Comparison of ENCODE assay signal across 16 cellular contexts in the genomic region with DNA sequence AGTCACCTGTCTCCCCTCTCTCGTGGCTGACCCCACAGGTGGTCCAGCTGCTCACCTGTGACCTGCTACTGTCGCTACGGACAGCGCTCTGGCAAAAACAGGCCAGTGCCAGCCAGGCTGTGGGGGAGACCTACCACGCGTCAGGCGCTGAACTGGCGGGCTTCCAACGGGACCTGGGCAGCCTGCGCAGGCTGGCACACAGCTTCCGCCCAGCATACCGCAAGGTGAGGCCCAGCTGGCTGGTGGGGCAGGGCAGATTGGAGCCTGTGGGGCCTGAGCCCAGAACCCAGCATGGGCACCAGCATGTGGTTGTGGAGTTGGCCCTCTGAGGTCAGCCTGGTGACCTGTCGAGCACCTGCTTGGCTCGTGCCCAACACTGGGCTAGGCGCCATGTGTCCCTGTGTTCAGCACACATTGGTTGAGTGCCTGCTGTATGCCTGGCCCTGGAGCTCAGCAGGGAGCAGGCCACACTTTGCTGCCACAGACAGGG. TPM values are rescaled to one million over a fixed set of nuclear protein-coding genes. Genes with fewer than 3 reads are reported as not detected.
DNase-seq lines count a peak whose midpoint lies in the region; ATAC-seq, FAIRE-seq and TF ChIP-seq lines count a peak whose summit lies in the region.
"Had no signal": no experiment of that assay in that cellular context is flagged by ENCODE, and none has a peak within 500 bp of the region (broad histone marks: within the 10 kb centered on the region; RNA-seq: fewer than 3 reads in every experiment).

No MANE protein-coding gene starts in this region.

- no peak for TF ChIP-seq RAD21 in K562 (CRISPR knock-in tag; conservative IDR thresholded peaks at IDR 0.05 in 1 of 2, IDR thresholded peaks at IDR 0.05 in 1 of 2)

- 97% methylated on average over 6 of the region's 15 CpGs for WGBS in K562 (ENCODE audit: insufficient coverage, low coverage, missing lambda C conversion rate)
- WGBS in thyroid gland, 2 donors = 92 to 93% methylated on average over 4 to 8 of the region's 15 CpGs

- no peak for TF ChIP-seq CTCF in K562 (IDR thresholded peaks at IDR 0.05 in 2 of 3, conservative IDR thresholded peaks at IDR 0.05 in 1 of 3; ENCODE audit: insufficient read depth in 2 of 3, low read depth in 1 of 3, low read length in 3 of 3)
- no peak for TF ChIP-seq CTCF in thyroid gland (IDR thresholded peaks at IDR 0.05)

- H2AFZ ChIP-seq in K562 (ENCODE audit: low read depth, low read length) = no peak overlapping the region

- H3K4me1 ChIP-seq in K562 (replicated peaks in 1 of 2; ENCODE audit: control insufficient read depth in 2 of 2, insufficient read depth in 2 of 2, low read length in 2 of 2) = peaks cover 0 to 10% of the 10 kb centered on the region in 2 experiments; a peak in 3 of 5 replicates
- H3K4me1 ChIP-seq in thyroid gland = no peaks in the 10 kb centered on the region

- no peak for FAIRE-seq in K562 (lab: Jason Lieb, UNC)
- FAIRE-seq: frontal cortex had no signal

- H3K9me3 ChIP-seq in K562 (replicated peaks; ENCODE audit: control insufficient read depth, insufficient read depth, low read depth, low read length) (no peaks in the 10 kb centered on the region), thyroid gland (no peaks in the 10 kb centered on the region)
- H3K9me3 ChIP-seq: ovary, spleen had no signal

- TF ChIP-seq EP300 in K562 (IDR thresholded peaks at IDR 0.05; ENCODE audit: low read length) = no peak

- DNase-seq in DMS79 treated with DMSO at 0.1 percent for 48 hours (lab: John Stamatoyannopoulos, UW) = peak; percentile 30
- no peak for DNase-seq in DMS79 (lab: John Stamatoyannopoulos, UW)
- no peak for DNase-seq in K562 (ENCODE audit: extremely low read depth in 1 of 4, low spot score in 3 of 4)
- DNase-seq in left lobe of liver (ENCODE audit: low spot score) = peak; percentile 99
- peak; percentile 15 to 27 for DNase-seq in thyroid gland
- no peak for DNase-seq in activated CD4-positive, alpha-beta T cell treated with anti-CD3 and anti-CD28 coated beads, Interleukin-2, amount 50 U/mL, for 4 hours
- no peak for DNase-seq in NCI-H510A treated with DMSO at 0.1 percent for 48 hours (lab: John Stamatoyannopoulos, UW)
- DNase-seq: activated CD8-positive, alpha-beta memory T cell treated with anti-CD3 and anti-CD28 coated beads, Interleukin-2, amount 50 U/mL, for 48 hours; activated naive CD8-positive, alpha-beta T cell treated with anti-CD3 and anti-CD28 coated beads for 36 hours; CD4-positive, CD25-positive, alpha-beta regulatory T cell; spleen had no signal

- TF ChIP-seq POLR2A in K562 (conservative IDR thresholded peaks at IDR 0.05) = 0 out of 2 replicates have a peak, but pooled peaks have one; percentile 26
- no peak for TF ChIP-seq POLR2A in thyroid gland (IDR thresholded peaks at IDR 0.05)
- no peak for TF ChIP-seq POLR2A in GM18505 (IDR thresholded peaks at IDR 0.05; ENCODE audit: borderline replicate concordance, extremely low read depth, insufficient read depth, insufficient read length)

- POLR2A ChIA-PET in K562 (lab: Yijun Ruan, JAX) = interaction anchor here (0.6 to 1.1 kb wide), 3 partner anchors 12 to 531 kb away, joined by 3 to 4 read pairs (median 4); a partner anchor contains a TSS

- H3K9me1 ChIP-seq in K562 (ENCODE audit: control insufficient read depth, insufficient read depth, low read length) = peaks cover 2% of the 10 kb centered on the region

- CTCF ChIA-PET in K562 (lab: Yijun Ruan, JAX; ENCODE audit: low intra/inter-chr PET ratio) = no interaction called here

- no TSS peak for BruUV-seq in K562 (replicated peaks; lab: Mats Ljungman, UMichigan)

- H3K27me3 ChIP-seq in K562 (ENCODE audit: control insufficient read depth in 2 of 2, insufficient read depth in 2 of 2, low read length in 2 of 2) (no peaks in the 10 kb centered on the region), thyroid gland (no peaks in the 10 kb centered on the region)
- H3K27me3 ChIP-seq: ovary, spleen had no signal

- intact Hi-C loops in K562 (cut with micrococcal nuclease) (no loop called here), thyroid gland (cut with DNase I) (no loop called here)

- H3K36me3 ChIP-seq in K562 (ENCODE audit: control insufficient read depth, insufficient read depth, low read length) = peaks cover 83% of the 10 kb centered on the region
- H3K36me3 ChIP-seq in thyroid gland = peaks cover 41 to 45% of the 10 kb centered on the region in 2 donors
- H3K36me3 ChIP-seq: ovary had no signal

- H3K9ac ChIP-seq in K562 (ENCODE audit: insufficient read depth in 1 of 2, low read depth in 2 of 2, low read length in 2 of 2) = peak overlapping the region in 1 of 2 experiments; percentile 74; a peak in 1 of 4 replicates

- no peak overlapping the region for H3K4me2 ChIP-seq in K562 (ENCODE audit: insufficient read depth, low read length)

- no peak for ATAC-seq in K562
- ATAC-seq in left lobe of liver = peak; percentile 94
- no peak for ATAC-seq in GM18505 (IDR thresholded peaks at IDR 0.05; ENCODE audit: unreplicated experiment)

- H4K20me1 ChIP-seq in K562 (replicated peaks; ENCODE audit: control insufficient read depth, insufficient read depth, low read length) = 0 out of 2 replicates have a peak, but pooled peaks cover 5% of the 10 kb centered on the region

- H3K79me2 ChIP-seq in K562 (ENCODE audit: control insufficient read depth, insufficient read depth, low read length) = no peaks in the 10 kb centered on the region

- in situ Hi-C loops in K562 (cut with MboI) = no loop called here

- no peak overlapping the region for H3K27ac ChIP-seq in K562 (ENCODE audit: extremely low read depth, low read depth, low read length)
- no peak overlapping the region for H3K27ac ChIP-seq in thyroid gland
- H3K27ac ChIP-seq: ovary, spleen had no signal

- H3K4me3 ChIP-seq in K562 (no peak overlapping the region), thyroid gland (replicated peaks in 1 of 3) (no peak overlapping the region)
- H3K4me3 ChIP-seq: ovary, spleen had no signal

RNA-seq across cellular contexts. Expression of a gene that starts 11.9 kb away (rescaled TPM):
- total RNA-seq in K562 (2011; cell fraction: chromatin; rRNA removed; ENCODE audit: low replicate concordance) = 0.70 and 1.5 TPM in 2 replicates
- total RNA-seq in K562 (2011; cell fraction: nucleolus; rRNA removed) = 2.4 and 5.5 TPM in 2 replicates
- 1.5 and 2.1 TPM in 2 replicates for total RNA-seq in K562 (2011; cell fraction: nucleoplasm; rRNA removed)
- total RNA-seq in K562 (2014; rRNA removed) (1.1 and 1.4 TPM in 2 replicates), K562 (2014; rRNA removed; fragmentation: Illumina TruSeq; extraction: Trizol) (not detected in 2 replicates), K562 (2015; rRNA removed; fragmentation: Illumina TruSeq; extraction: Trizol) (not detected in 2 replicates), K562 (2021) (2.2 TPM in 2 replicates), left lobe of liver (not detected), thyroid gland (not detected)
- polyA plus RNA-seq in K562 (2011; rRNA removed) (0.08 and 0.15 TPM in 2 replicates), K562 (2014; fragmentation: Illumina TruSeq; extraction: Trizol) (not detected in 2 replicates), K562 (2014; fragmentation: Nextera tagmentation; extraction: Ambion mirVana) (under 1 TPM in 1 of 2 experiments, not detected in 1; 0.07 TPM), K562 (2014; rRNA removed) (0.50 and 3.3 TPM in 2 replicates)
- polyA plus RNA-seq in K562 (2011; cell fraction: cytosol; rRNA removed) = 0.09 and 1.8 TPM in 2 replicates
- polyA plus RNA-seq in K562 (2011; cell fraction: nucleus; rRNA removed) = 2.7 and 8.7 TPM in 2 replicates
- polyA plus RNA-seq in K562 (2012) = 0.19 and 0.40 TPM in 2 replicates
- polyA minus RNA-seq in K562 (2011; rRNA and poly(A)+ RNA removed) = not detected in 2 replicates
- polyA minus RNA-seq in K562 (2011; cell fraction: cytosol; rRNA and poly(A)+ RNA removed) = not detected in 2 replicates
- polyA minus RNA-seq in K562 (2011; cell fraction: nucleus; rRNA and poly(A)+ RNA removed) = 0.94 TPM in 1 of 2 replicates, not detected in the other
- total RNA-seq: A172, frontal cortex, M059J had no signal
- polyA plus RNA-seq: ovary had no signal

RNA-seq across cellular contexts. Expression of a gene that starts 23.6 kb away (rescaled TPM):
- 5.1 and 11.0 TPM in 2 replicates for total RNA-seq in K562 (2011; cell fraction: chromatin; rRNA removed; ENCODE audit: low replicate concordance)
- total RNA-seq in K562 (2011; cell fraction: nucleolus; rRNA removed) = 5.2 and 5.8 TPM in 2 replicates
- 6.7 and 7.9 TPM in 2 replicates for total RNA-seq in K562 (2011; cell fraction: nucleoplasm; rRNA removed)
- total RNA-seq in K562 (2014; rRNA removed) (0.50 and 0.69 TPM in 2 replicates), K562 (2014; rRNA removed; fragmentation: Illumina TruSeq; extraction: Trizol) (0.44 and 0.48 TPM in 2 replicates), K562 (2015; rRNA removed; fragmentation: Illumina TruSeq; extraction: Trizol) (0.30 and 0.47 TPM in 2 replicates), K562 (2021) (1.5 and 1.9 TPM in 2 replicates), left lobe of liver (0.10 TPM), thyroid gland (not detected)
- polyA plus RNA-seq in K562 (2011; rRNA removed) (0.53 and 1.3 TPM in 2 replicates), K562 (2014; fragmentation: Illumina TruSeq; extraction: Trizol) (0.59 and 0.66 TPM in 2 replicates), K562 (2014; fragmentation: Nextera tagmentation; extraction: Ambion mirVana) (under 1 TPM; 0.08 to 0.13 TPM), K562 (2014; rRNA removed) (1.1 and 1.3 TPM in 2 replicates)
- polyA plus RNA-seq in K562 (2011; cell fraction: cytosol; rRNA removed) = 0.79 and 0.86 TPM in 2 replicates
- polyA plus RNA-seq in K562 (2011; cell fraction: nucleus; rRNA removed) = 4.2 and 4.7 TPM in 2 replicates
- polyA plus RNA-seq in K562 (2012) = 0.68 and 1.4 TPM in 2 replicates
- 0.53 and 0.60 TPM in 2 replicates for polyA minus RNA-seq in K562 (2011; rRNA and poly(A)+ RNA removed)
- polyA minus RNA-seq in K562 (2011; cell fraction: cytosol; rRNA and poly(A)+ RNA removed) = 0.57 and 0.91 TPM in 2 replicates
- 0.40 and 1.00 TPM in 2 replicates for polyA minus RNA-seq in K562 (2011; cell fraction: nucleus; rRNA and poly(A)+ RNA removed)

RNA-seq across cellular contexts. Expression of a gene that starts 44.0 kb away (rescaled TPM):
- 59.7 and 128 TPM in 2 replicates for total RNA-seq in K562 (2011; cell fraction: chromatin; rRNA removed; ENCODE audit: low replicate concordance)
- 89.4 and 117 TPM in 2 replicates for total RNA-seq in K562 (2011; cell fraction: nucleolus; rRNA removed)
- total RNA-seq in K562 (2011; cell fraction: nucleoplasm; rRNA removed) = 68.9 and 92.5 TPM in 2 replicates
- 67.7 and 77.1 TPM in 2 replicates for total RNA-seq in K562 (2014; rRNA removed)
- 9.9 and 11.3 TPM in 2 replicates for total RNA-seq in K562 (2014; rRNA removed; fragmentation: Illumina TruSeq; extraction: Trizol)
- 32.3 and 33.8 TPM in 2 replicates for total RNA-seq in K562 (2015; rRNA removed; fragmentation: Illumina TruSeq; extraction: Trizol)
- total RNA-seq in K562 (2021) = 36.2 and 37.4 TPM in 2 replicates
- polyA plus RNA-seq in K562 (2011; rRNA removed) = 18.8 and 25.3 TPM in 2 replicates
- polyA plus RNA-seq in K562 (2011; cell fraction: cytosol; rRNA removed) = 25.2 and 56.0 TPM in 2 replicates
- polyA plus RNA-seq in K562 (2011; cell fraction: nucleus; rRNA removed) = 59.7 and 86.8 TPM in 2 replicates
- 43.0 and 48.0 TPM in 2 replicates for polyA plus RNA-seq in K562 (2012)
- 23.6 and 41.3 TPM in 2 replicates for polyA plus RNA-seq in K562 (2014; fragmentation: Illumina TruSeq; extraction: Trizol)
- 10 to 100 TPM; 19.3 to 36.7 TPM for polyA plus RNA-seq in K562 (2014; fragmentation: Nextera tagmentation; extraction: Ambion mirVana)
- 49.6 and 53.0 TPM in 2 replicates for polyA plus RNA-seq in K562 (2014; rRNA removed)
- polyA minus RNA-seq in K562 (2011; rRNA and poly(A)+ RNA removed) = 16.4 and 23.1 TPM in 2 replicates
- polyA minus RNA-seq in K562 (2011; cell fraction: cytosol; rRNA and poly(A)+ RNA removed) = 13.0 and 23.0 TPM in 2 replicates
- polyA minus RNA-seq in K562 (2011; cell fraction: nucleus; rRNA and poly(A)+ RNA removed) = 37.2 and 46.0 TPM in 2 replicates
- total RNA-seq in left lobe of liver = not detected
- total RNA-seq in thyroid gland = under 1 TPM in 1 of 4 donors, not detected in 3; 0.56 TPM

Comparison
In these comparisons a context has a peak if more than half of its experiments do, and no peak if none do; other contexts are left out.
1. DNase-seq: peak in DMS79 treated with DMSO at 0.1 percent for 48 hours (single experiment), left lobe of liver (single experiment) and thyroid gland (2 of 2); none in DMS79 (single experiment), K562 (0 of 4), activated CD4-positive, alpha-beta T cell treated with anti-CD3 and anti-CD28 coated beads, Interleukin-2, amount 50 U/mL, for 4 hours (0 of 2) and NCI-H510A treated with DMSO at 0.1 percent for 48 hours (single experiment).